ENCODE assay signal across 11 cellular contexts in the genomic region with DNA sequence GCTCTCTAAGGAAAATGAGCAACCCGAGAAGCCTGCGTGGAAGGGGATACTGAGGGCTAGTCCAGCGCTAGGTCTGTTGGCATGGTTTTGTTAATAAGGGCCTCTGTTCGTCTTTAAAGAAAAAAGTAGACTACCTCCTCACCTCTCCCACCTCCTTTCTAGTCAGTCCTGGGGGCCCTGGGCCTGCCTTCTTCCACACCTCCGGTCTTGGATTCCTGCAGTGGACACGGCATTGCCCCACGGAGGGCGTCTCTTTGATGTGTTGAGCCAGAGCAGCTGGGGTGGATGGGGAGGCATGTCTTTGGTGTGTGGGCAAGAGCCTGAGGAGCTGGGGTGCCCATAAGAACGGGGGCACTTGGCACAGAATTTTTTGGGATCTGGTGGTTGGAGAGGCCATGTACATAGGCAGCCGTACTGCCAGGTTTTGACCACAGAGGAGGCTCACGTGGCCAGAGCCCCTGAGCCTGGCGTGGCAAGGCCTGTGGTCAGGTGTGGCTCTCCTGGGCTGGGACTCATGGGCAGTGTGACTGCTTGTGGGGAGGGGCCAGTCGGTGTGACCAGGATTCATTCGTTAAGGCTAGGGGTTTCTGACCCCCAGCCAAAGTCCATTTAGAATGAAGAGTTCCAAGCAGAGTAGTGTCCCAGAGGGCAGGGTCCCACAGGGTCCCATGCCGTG. TPM values are rescaled to one million over a fixed set of nuclear protein-coding genes. Genes with fewer than 3 reads are reported as not detected.
DNase-seq lines count a peak whose midpoint lies in the region; ATAC-seq and TF ChIP-seq lines count a peak whose summit lies in the region.
"Had no signal": no experiment of that assay in that cellular context is flagged by ENCODE, and none has a peak within 500 bp of the region (broad histone marks: within the 10 kb centered on the region; RNA-seq: fewer than 3 reads in every experiment).

No MANE protein-coding gene starts in this region.

- H3K27me3 Mint-ChIP-seq in IgD-negative memory B cell = no peaks in the 10 kb centered on the region
- H3K27me3 Mint-ChIP-seq in nephron (ENCODE audit: low read depth) = peaks cover 16% of the 10 kb centered on the region
- H3K27me3 Mint-ChIP-seq: T-helper 17 cell had no signal

- peaks cover 10% of the 10 kb centered on the region for H3K36me3 Mint-ChIP-seq in IgD-negative memory B cell
- H3K36me3 Mint-ChIP-seq in nephron (ENCODE audit: low read depth) = peaks cover 54% of the 10 kb centered on the region

- TF ChIP-seq POLR2A in uterus (IDR thresholded peaks at IDR 0.05) = no peak

- H3K9me3 Mint-ChIP-seq in IgD-negative memory B cell (no peaks in the 10 kb centered on the region), nephron (no peaks in the 10 kb centered on the region)

- DNase-seq in ecto neural progenitor cell (ENCODE audit: low spot score) = no peak
- DNase-seq in uterus = no peak
- DNase-seq in GM13977 (ENCODE audit: low spot score) = no peak

- H3K9me3 ChIP-seq in uterus = no peaks in the 10 kb centered on the region
- H3K9me3 ChIP-seq: testis had no signal

- no peaks in the 10 kb centered on the region for H3K36me3 ChIP-seq in uterus

- no peak overlapping the region for H3K27ac ChIP-seq in uterus
- H3K27ac ChIP-seq: testis had no signal

- ATAC-seq in GM19395 (IDR thresholded peaks at IDR 0.05; ENCODE audit: unreplicated experiment) = peak; percentile 27

- peaks cover 0 to 10% of the 10 kb centered on the region in 2 donors for H3K4me1 ChIP-seq in uterus

- H3K4me3 Mint-ChIP-seq in IgD-negative memory B cell = peak overlapping the region in 1 of 4 donors; percentile 73
- H3K4me3 Mint-ChIP-seq in nephron = peak overlapping the region; percentile 55 to 80 (median 67)

- in situ Hi-C loops in GM13977 (cut with MboI; ENCODE audit: low pct_unique_long_range_greater_than_20kb, low sequenced_read_pairs, unreplicated experiment) = no loop called here

- intact Hi-C loops in uterus (cut with DNase I; ENCODE audit: low total_unique reads) = no loop called here

- no peak overlapping the region for H3K4me3 ChIP-seq in uterus

- TF ChIP-seq CTCF in nephron (IDR thresholded peaks at IDR 0.05; ENCODE audit: unreplicated experiment in 3 of 3) (peak in 2 of 3 experiments; percentile 11 to 18), uterus (IDR thresholded peaks at IDR 0.05) (no peak), GM13977 (IDR thresholded peaks at IDR 0.05; ENCODE audit: extremely low read depth, insufficient read depth, missing control alignments) (no peak)

- no peaks in the 10 kb centered on the region for H3K27me3 ChIP-seq in uterus
- H3K27me3 ChIP-seq: testis had no signal

- H3K27ac Mint-ChIP-seq in IgD-negative memory B cell (peak overlapping the region in 2 of 3 donors; percentile 23 to 53), nephron (no peak overlapping the region)
- H3K27ac Mint-ChIP-seq: T-helper 17 cell had no signal

- H3K4me1 Mint-ChIP-seq in IgD-negative memory B cell (peaks cover 4 to 5% (median 5%) of the 10 kb centered on the region in 3 donors), nephron (peaks cover 26% of the 10 kb centered on the region)

RNA-seq across cellular contexts. Expression of a gene that starts 38.1 kb away (rescaled TPM):
- polyA plus RNA-seq in IgD-negative memory B cell = 3.5 TPM
- 100 to 1,000 TPM in 1 of 4 donors, 10 to 100 TPM in 3; 28.2 to 174 (median 53.2) TPM for total RNA-seq in uterus

RNA-seq across cellular contexts. Expression of a gene that starts 41.0 kb away (rescaled TPM):
- 72.6 TPM for polyA plus RNA-seq in IgD-negative memory B cell
- total RNA-seq in uterus = 10 to 100 TPM in 2 of 4 donors, 1 to 10 TPM in 2; 2.9 to 32.8 (median 8.6) TPM

RNA-seq across cellular contexts. Expression of a gene that starts 43.2 kb away (rescaled TPM):
- not detected for polyA plus RNA-seq in IgD-negative memory B cell
- total RNA-seq in uterus = under 1 TPM in 1 of 4 donors, not detected in 3; 0.41 TPM
- total RNA-seq: G401, lung microvascular endothelial cell, osteocyte, T-helper 17 cell had no signal

RNA-seq across cellular contexts. Expression of a gene that starts 43.7 kb away (rescaled TPM):
- 55.4 TPM for polyA plus RNA-seq in IgD-negative memory B cell
- total RNA-seq in uterus = 10 to 100 TPM; 37.1 to 84.9 (median 52.4) TPM

Comparison
In these comparisons a context has a peak if more than half of its experiments do, and no peak if none do; other contexts are left out.
1. H3K27ac Mint-ChIP-seq: peak in IgD-negative memory B cell (2 of 3); none in nephron (0 of 3).
2. CTCF ChIP-seq: peak in nephron (2 of 3); none in uterus (0 of 4) and GM13977 (single experiment).